ENCODE assay signal across 10 cellular contexts in the genomic region with DNA sequence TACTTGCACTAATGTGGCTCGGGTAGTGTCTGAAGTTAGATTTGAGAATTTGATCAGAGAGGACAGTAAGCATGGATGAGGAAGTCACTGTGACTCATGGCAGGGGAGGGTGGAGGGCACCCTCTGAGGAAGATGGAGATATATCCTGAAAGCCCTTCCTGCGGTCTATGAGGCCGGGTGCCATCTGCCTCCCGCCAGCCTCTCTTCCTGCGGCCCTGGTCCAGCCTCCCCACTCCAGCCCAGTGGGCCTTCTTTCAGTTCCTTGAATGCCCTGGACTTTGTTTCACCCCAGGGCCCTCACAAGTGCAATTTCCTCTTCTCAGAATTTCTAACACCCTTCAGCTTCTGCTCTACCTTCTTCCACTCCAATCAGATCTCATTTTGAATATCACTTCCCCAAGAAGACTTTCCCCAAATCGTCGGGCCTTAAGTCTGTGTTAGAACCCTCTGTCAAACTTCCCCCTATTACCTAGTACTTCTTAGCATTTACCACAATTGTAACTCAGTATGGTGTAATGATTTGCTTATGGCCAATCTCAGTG. TPM values are rescaled to one million over a fixed set of nuclear protein-coding genes. Genes with fewer than 3 reads are reported as not detected.
DNase-seq lines count a peak whose midpoint lies in the region; ATAC-seq and TF ChIP-seq lines count a peak whose summit lies in the region.
"Had no signal": no experiment of that assay in that cellular context is flagged by ENCODE, and none has a peak within 500 bp of the region (broad histone marks: within the 10 kb centered on the region; RNA-seq: fewer than 3 reads in every experiment).

No MANE protein-coding gene starts in this region.

- no peaks in the 10 kb centered on the region for H3K9me3 ChIP-seq in right atrium auricular region
- H3K9me3 ChIP-seq in right cardiac atrium (ENCODE audit: control insufficient read depth, low read length), result no peaks in the 10 kb centered on the region
- no peaks in the 10 kb centered on the region for H3K9me3 ChIP-seq in upper lobe of right lung
- no peaks in the 10 kb centered on the region for H3K9me3 ChIP-seq in A673 (ENCODE audit: low read depth, low read length, poor library complexity, severe bottlenecking)

- POLR2A ChIA-PET in A673 (lab: Charles Lee; ENCODE audit: low non-redundant PET), result no interaction called here

- H3K27me3 ChIP-seq in right atrium auricular region, result no peaks in the 10 kb centered on the region
- H3K27me3 ChIP-seq in right cardiac atrium (ENCODE audit: control insufficient read depth, insufficient read depth), result no peaks in the 10 kb centered on the region
- H3K27me3 ChIP-seq in upper lobe of right lung, result no peaks in the 10 kb centered on the region
- peaks cover 88% of the 10 kb centered on the region for H3K27me3 ChIP-seq in A673 (replicated peaks; ENCODE audit: insufficient read depth, low read depth, low read length, poor library complexity)

- H3K4me1 ChIP-seq in right atrium auricular region (no peaks in the 10 kb centered on the region), right cardiac atrium (ENCODE audit: control insufficient read depth, insufficient read depth, low read length) (no peaks in the 10 kb centered on the region), upper lobe of right lung (peaks cover 8% of the 10 kb centered on the region), A673 (ENCODE audit: insufficient read depth, low read length, poor library complexity, severe bottlenecking) (no peaks in the 10 kb centered on the region)

- TF ChIP-seq CTCF in right atrium auricular region (IDR thresholded peaks at IDR 0.05) (no peak), NB4 (IDR thresholded peaks at IDR 0.05; ENCODE audit: low read depth, low read length) (no peak), upper lobe of right lung (IDR thresholded peaks at IDR 0.05) (no peak), A673 (conservative IDR thresholded peaks at IDR 0.05; ENCODE audit: low read depth, low read length) (no peak)

- CTCF ChIA-PET in A673 (lab: Charles Lee), result no interaction called here

- intact Hi-C loops in Right ventricle myocardium inferior (cut with DNase I), result no loop called here
- intact Hi-C loops in right cardiac atrium (cut with DNase I), result no loop called here
- intact Hi-C loops in upper lobe of right lung (cut with DNase I), result no loop called here
- intact Hi-C loops in A673 (cut with micrococcal nuclease; ENCODE audit: unreplicated experiment), result no loop called here

- 81% methylated on average over 7 of the region's 7 CpGs for WGBS in right cardiac atrium

- no peaks in the 10 kb centered on the region for H3K36me3 ChIP-seq in right atrium auricular region
- H3K36me3 ChIP-seq in upper lobe of right lung, result no peaks in the 10 kb centered on the region
- no peaks in the 10 kb centered on the region for H3K36me3 ChIP-seq in A673 (ENCODE audit: insufficient read depth, low read length, poor library complexity, severe bottlenecking)

- no peak overlapping the region for H3K4me3 ChIP-seq in right atrium auricular region
- no peak overlapping the region for H3K4me3 ChIP-seq in NB4 (ENCODE audit: low read depth, low read length)
- no peak overlapping the region for H3K4me3 ChIP-seq in right cardiac atrium (ENCODE audit: low read length)
- H3K4me3 ChIP-seq in upper lobe of right lung, result no peak overlapping the region
- H3K4me3 ChIP-seq in A673 (ENCODE audit: low read depth, low read length, poor library complexity, severe bottlenecking), result no peak overlapping the region

- DNase-seq in Right ventricle myocardium inferior (ENCODE audit: missing footprints) (peak; percentile 84), right atrium auricular region (ENCODE audit: low spot score) (no peak), NB4 (ENCODE audit: low read depth) (peak; percentile 95), right cardiac atrium (peak; percentile 54 to 83 (median 80)), upper lobe of right lung (peak; percentile 79), superior temporal gyrus (ENCODE audit: extremely low spot score) (no peak), NCI-H1048 (lab: John Stamatoyannopoulos, UW) (no peak), A673 (ENCODE audit: low spot score) (no peak)
- DNase-seq: activated CD4-positive, alpha-beta T cell treated with anti-CD3 and anti-CD28 coated beads, Interleukin-2, amount 50 U/mL, for 1 hour; NCI-H524 treated with DMSO at 0.1 percent for 48 hours had no signal

- H3K27ac ChIP-seq in right atrium auricular region (no peak overlapping the region), right cardiac atrium (ENCODE audit: low read length) (no peak overlapping the region), upper lobe of right lung (no peak overlapping the region), A673 (ENCODE audit: low read depth, low read length, poor library complexity, severe bottlenecking) (no peak overlapping the region)

- ATAC-seq in Right ventricle myocardium inferior (peak; percentile 84), right cardiac atrium (peak; percentile 80 to 89), upper lobe of right lung (peak; percentile 91)

- no TSS peak for BruUV-seq in A673 (replicated peaks; lab: Mats Ljungman, UMichigan)

- TF ChIP-seq POLR2A in NB4 (IDR thresholded peaks at IDR 0.05; ENCODE audit: extremely low read depth, insufficient read length), result no peak

RNA-seq across cellular contexts. Expression of a gene that starts 20.2 kb away (rescaled TPM):
- 6.8 TPM for total RNA-seq in Right ventricle myocardium inferior
- 10 to 100 TPM in 1 of 2 donors, 1 to 10 TPM in 1; 8.5 to 14.5 TPM for total RNA-seq in right atrium auricular region
- 10 to 100 TPM in 3 of 4 donors, 1 to 10 TPM in 1; 7.6 to 11.4 (median 10.7) TPM for total RNA-seq in right cardiac atrium
- 6.0 TPM for polyA plus RNA-seq in right cardiac atrium
- total RNA-seq in upper lobe of right lung, result 45.9 TPM
- 6.2 and 12.7 TPM in 2 replicates for total RNA-seq in A673 (2021)

Comparison
In these comparisons a context has a peak if more than half of its experiments do, and no peak if none do; other contexts are left out.
1. DNase-seq: peak in Right ventricle myocardium inferior (single experiment), NB4 (single experiment), right cardiac atrium (3 of 3) and upper lobe of right lung (single experiment); none in right atrium auricular region (single experiment), superior temporal gyrus (single experiment), NCI-H1048 (single experiment) and A673 (single experiment).
2. Peak in every context shown above with its lines, with median percentiles within 50 percentile points of each other: ATAC-seq.